In the genomic region with DNA sequence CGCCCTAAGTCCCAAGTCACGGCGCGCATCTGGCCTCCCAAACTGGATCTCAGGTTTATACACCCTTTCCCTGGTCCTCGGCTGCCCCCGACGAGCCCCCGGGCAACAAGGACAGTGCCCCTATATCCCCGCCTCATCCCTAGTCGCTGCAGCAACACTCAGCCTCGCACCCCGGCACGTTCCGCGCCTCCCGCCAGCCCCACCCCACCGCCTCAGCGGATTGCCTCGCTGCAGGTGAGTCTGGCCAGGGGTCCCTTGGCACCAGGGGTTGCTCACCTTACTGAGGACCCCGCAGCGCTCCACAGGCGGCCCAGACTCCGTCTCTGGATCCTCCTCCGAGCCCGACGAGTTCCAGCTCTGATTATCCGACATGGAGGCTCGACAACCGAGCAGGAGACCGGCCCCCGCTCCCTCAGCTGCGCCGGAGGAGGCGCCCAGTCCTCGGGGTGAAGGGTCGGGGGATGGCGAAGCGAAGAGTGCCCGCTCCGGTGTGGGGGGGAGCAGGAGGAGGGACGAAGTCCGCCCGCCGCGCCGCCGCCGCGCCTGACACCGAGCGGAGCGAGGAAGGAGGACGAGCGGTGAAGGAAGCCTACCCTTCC, we compare ENCODE assay signal across 8 cellular contexts. TPM values are rescaled to one million over a fixed set of nuclear protein-coding genes. Genes with fewer than 3 reads are reported as not detected.
DNase-seq lines count a peak whose midpoint lies in the region; ATAC-seq lines count a peak whose summit lies in the region.

No MANE protein-coding gene starts in this region.

- intact Hi-C loops in activated CD4-positive, alpha-beta T cell treated with anti-CD3 and anti-CD28 coated beads for 36 hours (cut with DNase I, micrococcal nuclease), result loop anchor here (1.0 to 5.0 kb wide), 9 partner anchors 56 to 744 kb away; partner anchors contain the start of genes HMGCR (in 2 of the 2), POC5 (in 2 of the 2), GFM2 (in 1 of the 2) and NSA2 (in 1 of the 2)

- in situ Hi-C loops in SK-MEL-5 (cut with HindIII; ENCODE audit: low pct_unique_long_range_greater_than_20kb, low sequenced_read_pairs), result no loop called here

- no peak for DNase-seq in activated CD4-positive, alpha-beta T cell treated with anti-CD3 and anti-CD28 coated beads for 36 hours
- DNase-seq in activated CD4-positive, alpha-beta T cell treated with anti-CD3 and anti-CD28 coated beads for 1 hour, result no peak
- DNase-seq in SK-MEL-5 (ENCODE audit: low read depth, low spot score) (peak; percentile 23), astrocyte of the hippocampus (ENCODE audit: low read depth, low spot score) (peak; percentile 63), skeletal muscle cell (ENCODE audit: low read depth) (peak; percentile 4), SIG-M5 treated with dmso at 0.1 percent for 504 hours (lab: John Stamatoyannopoulos, UW; ENCODE audit: unreplicated experiment) (no peak)

- H3K4me3 Mint-ChIP-seq in activated CD4-positive, alpha-beta T cell treated with anti-CD3 and anti-CD28 coated beads for 36 hours, result peak overlapping the region; percentile 98

- ATAC-seq in activated CD4-positive, alpha-beta T cell treated with anti-CD3 and anti-CD28 coated beads for 36 hours, result peak; percentile 25
- ATAC-seq in HG03064 (IDR thresholded peaks at IDR 0.05; ENCODE audit: low read depth, unreplicated experiment), result peak; percentile 27

- CTCF ChIA-PET in activated CD4-positive, alpha-beta T cell treated with anti-CD3 and anti-CD28 coated beads for 36 hours (lab: Charles Lee), result interaction anchor here (1.1 kb wide), 1 partner anchor 13 kb away, joined by 3 read pairs; no protein-coding TSS in a partner anchor

- H3K9me3 Mint-ChIP-seq in activated CD4-positive, alpha-beta T cell treated with anti-CD3 and anti-CD28 coated beads for 36 hours (ENCODE audit: low read depth), result no peaks in the 10 kb centered on the region

- H3K27me3 Mint-ChIP-seq in activated CD4-positive, alpha-beta T cell treated with anti-CD3 and anti-CD28 coated beads for 36 hours, result no peaks in the 10 kb centered on the region

- H3K4me1 Mint-ChIP-seq in activated CD4-positive, alpha-beta T cell treated with anti-CD3 and anti-CD28 coated beads for 36 hours, result peaks cover 45% of the 10 kb centered on the region

- H3K27ac Mint-ChIP-seq in activated CD4-positive, alpha-beta T cell treated with anti-CD3 and anti-CD28 coated beads for 36 hours, result peak overlapping the region; percentile 96

- peaks cover 23% of the 10 kb centered on the region for H3K36me3 Mint-ChIP-seq in activated CD4-positive, alpha-beta T cell treated with anti-CD3 and anti-CD28 coated beads for 36 hours (ENCODE audit: low read depth)

- H3K4me3 ChIP-seq in iPS-11a (ENCODE audit: low read depth, low read length), result peak overlapping the region; percentile 87
- peak overlapping the region; percentile 94 for H3K4me3 ChIP-seq in skeletal muscle cell (ENCODE audit: low read depth, low read length)

- POLR2A ChIA-PET in activated CD4-positive, alpha-beta T cell treated with anti-CD3 and anti-CD28 coated beads for 36 hours (lab: Charles Lee), result interaction anchor here (0.6 to 2.1 kb wide), 3 partner anchors 172 to 206 kb away, joined by 3 to 5 read pairs (median 3); partner anchors contain the start of genes HMGCR and POC5

RNA-seq across cellular contexts. Expression of gene CERT1, which starts 0.5 kb away (rescaled TPM):
- total RNA-seq in activated CD4-positive, alpha-beta T cell treated with anti-CD3 and anti-CD28 coated beads for 36 hours, result 10 to 100 TPM; 21.6 to 24.5 TPM
- 21.8 and 22.7 TPM in 2 replicates for total RNA-seq in SK-MEL-5 (2014; rRNA removed; shearing (Covaris generic))
- polyA plus RNA-seq in SK-MEL-5 (2015; cell fraction: cytosol; rRNA removed), result 26.5 and 31.9 TPM in 2 replicates
- 25.1 and 33.4 TPM in 2 replicates for polyA plus RNA-seq in SK-MEL-5 (2015; cell fraction: nucleus; rRNA removed)

RNA-seq across cellular contexts. Expression of gene POLK, which starts 0.8 kb away (rescaled TPM):
- 10 to 100 TPM; 35.5 to 49.1 TPM for total RNA-seq in activated CD4-positive, alpha-beta T cell treated with anti-CD3 and anti-CD28 coated beads for 36 hours
- 22.3 and 25.0 TPM in 2 replicates for total RNA-seq in SK-MEL-5 (2014; rRNA removed; shearing (Covaris generic))
- 11.4 and 13.5 TPM in 2 replicates for polyA plus RNA-seq in SK-MEL-5 (2015; cell fraction: cytosol; rRNA removed)
- 40.8 and 44.7 TPM in 2 replicates for polyA plus RNA-seq in SK-MEL-5 (2015; cell fraction: nucleus; rRNA removed)

Comparison
In these comparisons a context has a peak if more than half of its experiments do, and no peak if none do; other contexts are left out.
1. DNase-seq: peak in SK-MEL-5 (single experiment), astrocyte of the hippocampus (single experiment) and skeletal muscle cell (single experiment); none in activated CD4-positive, alpha-beta T cell treated with anti-CD3 and anti-CD28 coated beads for 36 hours (single experiment), activated CD4-positive, alpha-beta T cell treated with anti-CD3 and anti-CD28 coated beads for 1 hour (single experiment) and SIG-M5 treated with dmso at 0.1 percent for 504 hours (single experiment).